In genomic region chr18:47999801-48000248, GRCh38 we compare ENCODE assay signal across 24 cellular contexts.
DNase-seq lines count a peak whose midpoint lies in the region; ATAC-seq and TF ChIP-seq lines count a peak whose summit lies in the region.
"Had no signal": no experiment of that assay in that cellular context is flagged by ENCODE, and none has a peak within 500 bp of the region (broad histone marks: within the 10 kb centered on the region; RNA-seq: fewer than 3 reads in every experiment).

No MANE protein-coding gene starts in this region.

- peak; percentile 30 for DNase-seq in activated CD8-positive, alpha-beta memory T cell treated with anti-CD3 and anti-CD28 coated beads for 24 hours
- DNase-seq in activated CD8-positive, alpha-beta memory T cell treated with anti-CD3 and anti-CD28 coated beads, Interleukin-2, amount 50 U/mL, for 4 hours, result no peak
- DNase-seq in dermis blood vessel endothelial cell, result peak; percentile 28
- DNase-seq in GM10266 (ENCODE audit: extremely low spot score), result no peak
- no peak for DNase-seq in HFFc6
- DNase-seq in hepatic stellate cell (ENCODE audit: low spot score), result no peak
- DNase-seq: 8988T; activated CD4-positive, alpha-beta T cell treated with anti-CD3 and anti-CD28 coated beads, Interleukin-2, amount 10 ng/mL, durations not matched to agents 24 days and 14 days; activated effector memory CD4-positive, alpha-beta T cell treated with anti-CD3 and anti-CD28 coated beads, Interleukin-2, amount 50 U/mL, for 16 hours; DMS 273 treated with DMSO at 0.1 percent for 48 hours; H7; NCI-H1048; NCI-H2081 treated with DMSO at 0.1 percent for 48 hours; NCI-H510A; pancreas; sigmoid colon; SJCRH30; stimulated activated naive CD4-positive, alpha-beta T cell had no signal

- no peak overlapping the region for H3K9ac ChIP-seq in OCI-LY3 (ENCODE audit: low read length)

- H3K36me3 ChIP-seq in OCI-LY3 (replicated peaks; ENCODE audit: low read depth, low read length), result no peaks in the 10 kb centered on the region
- H3K36me3 ChIP-seq: pancreas, sigmoid colon, SJCRH30, tibial nerve had no signal

- no peak for ATAC-seq in GM19452 (IDR thresholded peaks at IDR 0.05; ENCODE audit: unreplicated experiment)
- ATAC-seq: pancreas had no signal

- no peak overlapping the region for H3K27ac ChIP-seq in OCI-LY3 (ENCODE audit: low read length)
- H3K27ac ChIP-seq: coronary artery, hepatocyte, pancreas, sigmoid colon, SJCRH30, tibial nerve had no signal

- no peaks in the 10 kb centered on the region for H3K36me3 Mint-ChIP-seq in HFFc6 (ENCODE audit: low read depth)
- H3K36me3 Mint-ChIP-seq: memory B cell had no signal

- no peak overlapping the region for H3K4me3 Mint-ChIP-seq in HFFc6
- H3K4me3 Mint-ChIP-seq: activated CD4-positive, alpha-beta T cell treated with anti-CD3 and anti-CD28 coated beads, Interleukin-2, amount 10 ng/mL, durations not matched to agents 24 days and 14 days; memory B cell had no signal

- H4K20me1 ChIP-seq in OCI-LY3 (ENCODE audit: insufficient read depth, low read length), result no peaks in the 10 kb centered on the region

- peak overlapping the region; percentile 5; the same call in 1 of the 2 replicates for H2AFZ ChIP-seq in OCI-LY3 (ENCODE audit: low read depth, low read length)
- H2AFZ ChIP-seq: hepatocyte had no signal

- H3K79me2 ChIP-seq in OCI-LY3 (ENCODE audit: low read length), result no peaks in the 10 kb centered on the region
- H3K79me2 ChIP-seq: hepatocyte had no signal

- no peak overlapping the region for H3K27ac Mint-ChIP-seq in HFFc6
- H3K27ac Mint-ChIP-seq: activated CD4-positive, alpha-beta T cell treated with anti-CD3 and anti-CD28 coated beads, Interleukin-2, amount 10 ng/mL, durations not matched to agents 24 days and 14 days; memory B cell had no signal

- no peak overlapping the region for H3K4me3 ChIP-seq in OCI-LY3 (ENCODE audit: low read length)
- H3K4me3 ChIP-seq: coronary artery, hepatocyte, pancreas, sigmoid colon, SJCRH30, tibial nerve had no signal

- no peak overlapping the region for H3K4me2 ChIP-seq in OCI-LY3 (ENCODE audit: low read length)
- H3K4me2 ChIP-seq: hepatocyte had no signal

- TF ChIP-seq CTCF in OCI-LY3 (IDR thresholded peaks at IDR 0.05; ENCODE audit: low read depth, low read length), result no peak
- TF ChIP-seq CTCF in GM10266 (IDR thresholded peaks at IDR 0.05; ENCODE audit: control insufficient read depth, insufficient read depth, low read depth, missing control alignments), result no peak
- no peak for TF ChIP-seq CTCF in HFFc6 (IDR thresholded peaks at IDR 0.05)

- H3K9me3 Mint-ChIP-seq in HFFc6, result peaks cover 11% of the 10 kb centered on the region
- H3K9me3 Mint-ChIP-seq: memory B cell had no signal

- H3K27me3 Mint-ChIP-seq in HFFc6 (ENCODE audit: insufficient read depth), result peaks cover 7% of the 10 kb centered on the region

- H3K27me3 ChIP-seq in OCI-LY3 (ENCODE audit: low read depth, low read length), result peaks cover 15% of the 10 kb centered on the region
- H3K27me3 ChIP-seq: hepatocyte, pancreas, sigmoid colon, SJCRH30, tibial nerve had no signal

- peaks cover 7% of the 10 kb centered on the region; the same call in 1 of the 2 replicates for H3K9me3 ChIP-seq in OCI-LY3 (ENCODE audit: insufficient read depth, low read length)
- H3K9me3 ChIP-seq: pancreas, SJCRH30 had no signal

- H3K4me1 ChIP-seq in OCI-LY3 (ENCODE audit: low read length), result no peaks in the 10 kb centered on the region
- H3K4me1 ChIP-seq: sigmoid colon had no signal

- peaks cover 25% of the 10 kb centered on the region for H3K4me1 Mint-ChIP-seq in HFFc6 (ENCODE audit: low read depth)
- H3K4me1 Mint-ChIP-seq: activated CD4-positive, alpha-beta T cell treated with anti-CD3 and anti-CD28 coated beads, Interleukin-2, amount 10 ng/mL, durations not matched to agents 24 days and 14 days had no signal

Comparison
In these comparisons a context has a peak if more than half of its experiments do, and no peak if none do; other contexts are left out.
1. DNase-seq: peak in activated CD8-positive, alpha-beta memory T cell treated with anti-CD3 and anti-CD28 coated beads for 24 hours (single experiment) and dermis blood vessel endothelial cell (single experiment); none in activated CD8-positive, alpha-beta memory T cell treated with anti-CD3 and anti-CD28 coated beads, Interleukin-2, amount 50 U/mL, for 4 hours (single experiment), GM10266 (single experiment), HFFc6 (single experiment) and hepatic stellate cell (single experiment).